8 cellular contexts compared by ENCODE assay signal in the genomic region with DNA sequence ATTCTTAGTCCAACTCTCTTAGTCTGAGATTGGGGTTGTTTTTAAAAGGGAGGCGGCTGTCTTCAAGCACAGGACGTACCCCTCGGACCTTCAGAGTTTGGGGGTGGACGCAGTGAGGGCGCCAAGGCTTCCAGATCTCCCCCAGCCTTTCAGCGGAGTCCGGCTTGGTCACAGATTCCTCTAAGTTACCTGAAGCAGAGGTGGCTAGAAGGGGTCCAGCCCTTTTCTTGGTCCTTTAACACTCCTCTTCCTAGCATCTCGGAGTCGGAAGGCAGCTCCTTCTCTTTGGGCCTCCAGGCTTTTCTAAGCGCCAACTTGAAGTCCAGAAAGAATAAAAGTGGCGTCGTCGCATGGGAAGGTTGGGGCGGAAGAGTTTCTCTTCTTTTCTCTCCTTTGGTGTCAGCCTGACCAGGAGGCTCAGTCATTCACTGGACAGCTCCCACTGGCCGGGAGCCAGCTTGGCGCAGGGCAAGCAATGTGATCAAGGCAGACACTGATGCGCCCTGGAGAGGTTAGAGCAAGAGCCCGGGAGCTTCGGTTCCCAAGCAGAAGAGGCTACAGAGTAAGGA. TPM values are rescaled to one million over a fixed set of nuclear protein-coding genes. Genes with fewer than 3 reads are reported as not detected.
DNase-seq lines count a peak whose midpoint lies in the region; ATAC-seq and TF ChIP-seq lines count a peak whose summit lies in the region.

No MANE protein-coding gene starts in this region.

- H3K4me2 ChIP-seq in HCT116 (ENCODE audit: low read length): peak overlapping the region; percentile 75

- no peaks in the 10 kb centered on the region for H4K20me1 ChIP-seq in HCT116 (ENCODE audit: insufficient read depth)

- no peaks in the 10 kb centered on the region for H3K36me3 ChIP-seq in HCT116 (ENCODE audit: control insufficient read depth in 1 of 2, insufficient read depth in 2 of 2, low read length in 2 of 2)

- H3K9me3 Mint-ChIP-seq in naive thymus-derived CD8-positive, alpha-beta T cell: peaks cover 0 to 9% (median 2%) of the 10 kb centered on the region in 9 donors

- no peaks in the 10 kb centered on the region for H3K79me2 ChIP-seq in HCT116 (ENCODE audit: insufficient read depth, low read length)

- no peaks in the 10 kb centered on the region for H3K9me2 ChIP-seq in HCT116 (ENCODE audit: insufficient read depth)

- no peak overlapping the region for H3K9ac ChIP-seq in HCT116 (ENCODE audit: low read length)

- no peak for TF ChIP-seq POLR2A in HCT116 (IDR thresholded peaks at IDR 0.05; ENCODE audit: borderline replicate concordance, extremely low read depth, insufficient read depth, insufficient read length)

- TF ChIP-seq RAD21 in HCT116 (IDR thresholded peaks at IDR 0.05; ENCODE audit: low read depth): no peak

- no peak overlapping the region for H2AFZ ChIP-seq in HCT116 (ENCODE audit: low read depth, low read length, poor library complexity, severe bottlenecking)

- RAD21 ChIA-PET in HCT116 (lab: Charles Lee; ENCODE audit: low non-redundant PET in 1 of 2, low total read pairs in 2 of 2, uncharacterized antibody in 2 of 2, unreplicated experiment in 2 of 2): interaction anchor here (0.7 kb wide), 2 partner anchors 21 kb away, joined by 3 to 4 read pairs; no protein-coding TSS in a partner anchor

- no TSS peak for BruUV-seq in HCT116 (replicated peaks; lab: Mats Ljungman, UMichigan)

- POLR2A ChIA-PET in HCT116 (lab: Charles Lee): interaction anchor here (1.2 to 1.7 kb wide), 2 partner anchors 18 to 53 kb away, joined by 3 to 4 read pairs; partner anchors contain the start of gene RNASE4
- POLR2A ChIA-PET in naive thymus-derived CD8-positive, alpha-beta T cell (lab: Charles Lee): interaction anchor here (0.9 to 3.3 kb wide), 4 partner anchors 18 to 289 kb away, joined by 3 to 36 read pairs (median 12); partner anchors contain the start of gene PARP2

- intact Hi-C loops in HCT116 (cut with micrococcal nuclease): loop anchor here (1.0 kb wide), 1 partner anchor 50 kb away; no protein-coding TSS in a partner anchor

- no peak for TF ChIP-seq CTCF in HCT116 (IDR thresholded peaks at IDR 0.05 in 2 of 3, conservative IDR thresholded peaks at IDR 0.05 in 1 of 3; ENCODE audit: borderline replicate concordance in 1 of 3, insufficient read depth in 1 of 3, low read depth in 2 of 3, low read length in 2 of 3)

- peak overlapping the region in 7 of 10 donors; percentile 21 to 98 (median 49) for H3K27ac Mint-ChIP-seq in naive thymus-derived CD8-positive, alpha-beta T cell

- DNase-seq in AG20443 (ENCODE audit: low spot score) (peak; percentile 70), HCT116 (ENCODE audit: low read depth, low spot score) (no peak), UCSD-AML1 (lab: John Stamatoyannopoulos, UW; ENCODE audit: unreplicated experiment) (peak; percentile 34), fibroblast of gingiva (ENCODE audit: low read depth) (peak; percentile 65), hepatic stellate cell (ENCODE audit: low spot score) (no peak)
- no peak for DNase-seq in naive thymus-derived CD8-positive, alpha-beta T cell

- H3K4me1 Mint-ChIP-seq in naive thymus-derived CD8-positive, alpha-beta T cell: peaks cover 30 to 64% (median 60%) of the 10 kb centered on the region in 4 donors

- H3K27me3 ChIP-seq in HCT116 (ENCODE audit: insufficient read depth, low read length): no peaks in the 10 kb centered on the region; the same call in 1 of the 2 replicates

- H3K36me3 Mint-ChIP-seq in naive thymus-derived CD8-positive, alpha-beta T cell: no peaks in the 10 kb centered on the region

- peaks cover 0 to 54% (median 3%) of the 10 kb centered on the region in 5 donors for H3K27me3 Mint-ChIP-seq in naive thymus-derived CD8-positive, alpha-beta T cell

- H3K4me3 ChIP-seq in HCT116 (replicated peaks in 1 of 2; ENCODE audit: low read depth in 1 of 2, low read length in 2 of 2): peak overlapping the region; percentile 30 to 42; a peak in 2 of 4 replicates

- H3K27ac ChIP-seq in HCT116 (ENCODE audit: low read depth, low read length): no peak overlapping the region

- peaks cover 0 to 28% of the 10 kb centered on the region in 2 experiments; a peak in 3 of 4 replicates for H3K4me1 ChIP-seq in HCT116 (ENCODE audit: control insufficient read depth in 1 of 2, insufficient read depth in 2 of 2, low read length in 2 of 2)

- H3K9me3 ChIP-seq in HCT116 (ENCODE audit: control insufficient read depth in 1 of 2, insufficient read depth in 1 of 2, low read depth in 1 of 2, low read length in 2 of 2): no peaks in the 10 kb centered on the region

- H3K4me3 Mint-ChIP-seq in naive thymus-derived CD8-positive, alpha-beta T cell: peak overlapping the region; percentile 79 to 93 (median 87)

- ATAC-seq in HCT116 (no peak), HG03469 (IDR thresholded peaks at IDR 0.05; ENCODE audit: unreplicated experiment) (no peak), GM19023 (IDR thresholded peaks at IDR 0.05; ENCODE audit: unreplicated experiment) (no peak)
- ATAC-seq in naive thymus-derived CD8-positive, alpha-beta T cell: peak in 1 of 2 donors; percentile 8

- CTCF ChIA-PET in HCT116 (lab: Charles Lee): interaction anchor here (1.3 kb wide), 1 partner anchor 19 kb away, joined by 4 read pairs; no protein-coding TSS in a partner anchor

TF ChIP-seq in HCT116, 20 proteins besides CTCF, POLR2A, EP300 and RAD21:
- TF ChIP-seq ZNF274 (IDR thresholded peaks at IDR 0.05; ENCODE audit: low read depth, low read length) (no peak), REST (IDR thresholded peaks at IDR 0.05; ENCODE audit: low read depth) (peak; percentile 51), EZH2 (IDR thresholded peaks at IDR 0.05) (no peak)

RNA-seq across cellular contexts. Expression of gene OR6S1, which starts 9.6 kb away (rescaled TPM):
- total RNA-seq in HCT116 (2021; ENCODE audit: unreplicated experiment): not detected
- polyA plus RNA-seq in HCT116 (2012): not detected in 2 replicates
- total RNA-seq in naive thymus-derived CD8-positive, alpha-beta T cell: not detected
- polyA plus RNA-seq in naive thymus-derived CD8-positive, alpha-beta T cell: not detected

RNA-seq across cellular contexts. Expression of gene RNASE12, which starts 40.7 kb away (rescaled TPM):
- not detected for total RNA-seq in HCT116 (2021; ENCODE audit: unreplicated experiment)
- polyA plus RNA-seq in HCT116 (2012): not detected in 2 replicates
- not detected for total RNA-seq in naive thymus-derived CD8-positive, alpha-beta T cell
- not detected for polyA plus RNA-seq in naive thymus-derived CD8-positive, alpha-beta T cell

RNA-seq across cellular contexts. Expression of gene RNASE11, which starts 44.1 kb away (rescaled TPM):
- total RNA-seq in HCT116 (2021; ENCODE audit: unreplicated experiment): not detected
- not detected in 2 replicates for polyA plus RNA-seq in HCT116 (2012)
- total RNA-seq in naive thymus-derived CD8-positive, alpha-beta T cell: not detected
- not detected for polyA plus RNA-seq in naive thymus-derived CD8-positive, alpha-beta T cell

RNA-seq across cellular contexts. Expression of gene RNASE4, which starts 52.5 kb away (rescaled TPM):
- 3.9 TPM for total RNA-seq in HCT116 (2021; ENCODE audit: unreplicated experiment)
- polyA plus RNA-seq in HCT116 (2012): 16.7 and 19.5 TPM in 2 replicates
- under 1 TPM in 1 of 2 experiments, not detected in 1; 0.63 TPM for total RNA-seq in naive thymus-derived CD8-positive, alpha-beta T cell
- polyA plus RNA-seq in naive thymus-derived CD8-positive, alpha-beta T cell: under 1 TPM in 1 of 3 donors, not detected in 2; 0.46 TPM

RNA-seq across cellular contexts. Expression of gene ANG, which starts 56.7 kb away (rescaled TPM):
- total RNA-seq in HCT116 (2021; ENCODE audit: unreplicated experiment): 5.8 TPM
- polyA plus RNA-seq in HCT116 (2012): 15.4 and 18.0 TPM in 2 replicates
- under 1 TPM in 1 of 2 experiments, not detected in 1; 0.70 TPM for total RNA-seq in naive thymus-derived CD8-positive, alpha-beta T cell
- under 1 TPM in 2 of 3 donors, not detected in 1; 0.17 to 0.34 TPM for polyA plus RNA-seq in naive thymus-derived CD8-positive, alpha-beta T cell

Comparison
In these comparisons a context has a peak if more than half of its experiments do, and no peak if none do; other contexts are left out.
1. DNase-seq: peak in AG20443 (single experiment), UCSD-AML1 (single experiment) and fibroblast of gingiva (single experiment); none in HCT116 (single experiment), naive thymus-derived CD8-positive, alpha-beta T cell (0 of 10) and hepatic stellate cell (single experiment).